In genomic region chr3:179961081-179962078, GRCh38 we compare ENCODE assay signal across 8 cellular contexts.
DNase-seq lines count a peak whose midpoint lies in the region; ATAC-seq and TF ChIP-seq lines count a peak whose summit lies in the region.

No MANE protein-coding gene starts in this region.

- DNase-seq in SHP77 (lab: John Stamatoyannopoulos, UW), result peak; percentile 87 to 88
- DNase-seq in D341Med (ENCODE audit: low spot score), result no peak
- DNase-seq in omental fat pad (ENCODE audit: low spot score), result no peak
- DNase-seq in T-helper 9 cell, result no peak
- DNase-seq in MG63, result no peak

- no peak for TF ChIP-seq CTCF in omental fat pad (IDR thresholded peaks at IDR 0.05)

- no peaks in the 10 kb centered on the region for H3K36me3 ChIP-seq in MG63

- ATAC-seq in GM18520 (IDR thresholded peaks at IDR 0.05; ENCODE audit: unreplicated experiment) (peak; percentile 22), GM21717 (IDR thresholded peaks at IDR 0.05; ENCODE audit: unreplicated experiment) (peak; percentile 57), HG03460 (IDR thresholded peaks at IDR 0.05; ENCODE audit: unreplicated experiment) (peak; percentile 81), omental fat pad (ENCODE audit: low FRiP score) (no peak)

- no peaks in the 10 kb centered on the region for H3K27me3 ChIP-seq in MG63

- H3K9me3 ChIP-seq in MG63, result no peaks in the 10 kb centered on the region

- H3K4me3 ChIP-seq in MG63, result no peak overlapping the region

Comparison
In these comparisons a context has a peak if more than half of its experiments do, and no peak if none do; other contexts are left out.
1. DNase-seq: peak in SHP77 (2 of 2); none in D341Med (single experiment), omental fat pad (single experiment), T-helper 9 cell (single experiment) and MG63 (single experiment).